Comparison of ENCODE assay signal across 8 cellular contexts in genomic region chr7:97971990-97972943, GRCh38. TPM values are rescaled to one million over a fixed set of nuclear protein-coding genes. Genes with fewer than 3 reads are reported as not detected.
DNase-seq lines count a peak whose midpoint lies in the region; ATAC-seq and TF ChIP-seq lines count a peak whose summit lies in the region.

No MANE protein-coding gene starts in this region.

- peak; percentile 45 for TF ChIP-seq CTCF in RWPE1 (conservative IDR thresholded peaks at IDR 0.05; ENCODE audit: low read depth)
- peak; percentile 33 for TF ChIP-seq CTCF in foreskin fibroblast (IDR thresholded peaks at IDR 0.05; ENCODE audit: low read depth, low read length)

- H3K9ac ChIP-seq in Karpas-422 (ENCODE audit: low read length) (peak overlapping the region; percentile 96), subcutaneous abdominal adipose tissue (ENCODE audit: low read length in 5 of 5) (peak overlapping the region; percentile 80 to 90 (median 86))

- H2AFZ ChIP-seq in Karpas-422 (ENCODE audit: low read length) (peak overlapping the region; percentile 83), neuron (ENCODE audit: low read depth, low read length) (peak overlapping the region; percentile 100)

- peaks cover 20% of the 10 kb centered on the region for H3K36me3 ChIP-seq in Karpas-422 (ENCODE audit: insufficient read depth, low read length)
- H3K36me3 ChIP-seq in neuron (ENCODE audit: insufficient read depth, low read length), result peaks cover 12% of the 10 kb centered on the region
- H3K36me3 ChIP-seq in subcutaneous abdominal adipose tissue (ENCODE audit: control insufficient read depth in 5 of 5, insufficient read depth in 5 of 5, low read length in 5 of 5), result peaks cover 0 to 6% (median 5%) of the 10 kb centered on the region in 5 donors

- no peaks in the 10 kb centered on the region for H3K9me2 ChIP-seq in Karpas-422 (replicated peaks; ENCODE audit: insufficient read depth, low read length)

- H3K27me3 ChIP-seq in Karpas-422 (ENCODE audit: low read length), result no peaks in the 10 kb centered on the region
- H3K27me3 ChIP-seq in neuron (ENCODE audit: insufficient read depth, low read length), result no peaks in the 10 kb centered on the region
- no peaks in the 10 kb centered on the region for H3K27me3 ChIP-seq in subcutaneous abdominal adipose tissue (ENCODE audit: control insufficient read depth in 5 of 5, insufficient read depth in 4 of 5, low read length in 5 of 5)

- H3K9me3 ChIP-seq in Karpas-422 (ENCODE audit: low read length) (no peaks in the 10 kb centered on the region), neuron (ENCODE audit: low read length) (no peaks in the 10 kb centered on the region), subcutaneous abdominal adipose tissue (ENCODE audit: control insufficient read depth in 5 of 5, low read length in 5 of 5) (no peaks in the 10 kb centered on the region)

- H3K27ac ChIP-seq in Karpas-422 (ENCODE audit: low read length) (peak overlapping the region; percentile 62; the same call in 1 of the 2 replicates), RWPE1 (peak overlapping the region; percentile 66), subcutaneous abdominal adipose tissue (ENCODE audit: low read depth, low read length) (peak overlapping the region; percentile 54)

- CTCF ChIA-PET in RWPE1 (lab: Yijun Ruan, JAX), result no interaction called here

- peaks cover 37% of the 10 kb centered on the region for H3K79me2 ChIP-seq in Karpas-422 (ENCODE audit: low read length)

- POLR2A ChIA-PET in RWPE1 (lab: Yijun Ruan, JAX; ENCODE audit: low non-redundant PET), result no interaction called here

- H3K4me3 ChIP-seq in Karpas-422 (ENCODE audit: low read length), result peak overlapping the region; percentile 99
- H3K4me3 ChIP-seq in foreskin fibroblast (ENCODE audit: low read depth in 1 of 2, low read length in 2 of 2), result peak overlapping the region; percentile 84 to 85
- peak overlapping the region; percentile 90 for H3K4me3 ChIP-seq in neuron (ENCODE audit: low read length)
- H3K4me3 ChIP-seq in subcutaneous abdominal adipose tissue (ENCODE audit: low read depth in 1 of 5, low read length in 5 of 5), result peak overlapping the region; percentile 81 to 96 (median 92)

- H3K4me1 ChIP-seq in Karpas-422 (ENCODE audit: low read length) (peaks cover 12% of the 10 kb centered on the region), neuron (ENCODE audit: insufficient read depth, low read length) (peaks cover 8% of the 10 kb centered on the region), subcutaneous abdominal adipose tissue (ENCODE audit: control insufficient read depth in 5 of 5, insufficient read depth in 5 of 5, low read length in 5 of 5) (peaks cover 0 to 16% (median 14%) of the 10 kb centered on the region in 5 donors)

- H3K4me2 ChIP-seq in Karpas-422 (ENCODE audit: low read depth, low read length, poor library complexity, severe bottlenecking), result peak overlapping the region; percentile 89

- ATAC-seq in GM21786 (IDR thresholded peaks at IDR 0.05; ENCODE audit: unreplicated experiment), result peak; percentile 99

- DNase-seq in ELF-1 (ENCODE audit: low read depth, low spot score) (peak; percentile 66), Karpas-422 (peak; percentile 93), RWPE1 (ENCODE audit: low spot score) (peak; percentile 85), activated gamma-delta T cell (lab: John Stamatoyannopoulos, UW) (peak; percentile 66), foreskin fibroblast (peak; percentile 49 to 87)

- H4K20me1 ChIP-seq in Karpas-422 (ENCODE audit: insufficient read depth, low read depth, low read length), result no peaks in the 10 kb centered on the region

RNA-seq across cellular contexts. Expression of gene OCM2, which starts 17.7 kb away (rescaled TPM):
- not detected in 2 replicates for total RNA-seq in Karpas-422 (2014; rRNA removed; shearing (Covaris generic); ENCODE audit: low replicate concordance)

Comparison
In these comparisons a context has a peak if more than half of its experiments do, and no peak if none do; other contexts are left out.
1. Peak in every context shown above with its lines: DNase-seq, ATAC-seq, H3K4me3 ChIP-seq and H3K27ac ChIP-seq.